1 cellular context compared by ENCODE assay signal in the genomic region with DNA sequence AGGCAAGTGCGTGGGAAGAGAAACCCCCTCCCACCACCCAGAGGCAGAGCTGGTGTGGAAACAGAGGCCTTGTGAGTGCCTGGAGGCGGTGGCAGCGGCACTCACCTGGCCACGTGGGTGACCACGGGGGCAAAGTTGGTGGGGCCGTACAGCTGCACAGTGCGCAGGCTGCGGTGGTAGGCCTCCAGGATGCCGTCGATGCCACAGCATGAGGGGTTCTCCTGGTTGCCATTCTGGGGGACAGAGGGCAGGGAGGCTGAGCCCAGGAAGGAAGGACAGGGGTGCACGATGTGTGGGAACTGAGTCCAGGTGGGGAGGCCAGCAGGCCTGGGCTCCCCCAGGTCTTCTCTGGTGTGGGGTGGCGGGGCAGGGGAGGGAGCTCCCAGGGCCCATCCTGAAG.
TF ChIP-seq lines count a peak whose summit lies in the region.

No MANE protein-coding gene starts in this region.

TF ChIP-seq in H1, 55 proteins besides CTCF, POLR2A, EP300 and RAD21:
- TF ChIP-seq FOSL1 (IDR thresholded peaks at IDR 0.05; ENCODE audit: insufficient read depth, low read depth, low read length) = no peak
- no peak for TF ChIP-seq BACH1 (IDR thresholded peaks at IDR 0.05; ENCODE audit: low read length)
- no peak for TF ChIP-seq JUN (IDR thresholded peaks at IDR 0.05; ENCODE audit: low read depth, low read length)
- no peak for TF ChIP-seq EGR1 (IDR thresholded peaks at IDR 0.05; ENCODE audit: borderline replicate concordance, low read depth, low read length)
- TF ChIP-seq RNF2 (IDR thresholded peaks at IDR 0.05; ENCODE audit: borderline replicate concordance, low read depth, low read length, missing control alignments, poor library complexity, severe bottlenecking) = no peak
TF ChIP-seq in H1: peak in this region for 0.
